In genomic region chr22:17792289-17792688, GRCh38 we compare ENCODE assay signal across 2 cellular contexts.
TF ChIP-seq lines count a peak whose summit lies in the region.

No MANE protein-coding gene starts in this region.

TF ChIP-seq in SK-N-SH treated with all-trans-retinoic acid at 6 μM for 48 hours, 23 proteins besides CTCF, POLR2A, EP300 and RAD21 (continued from another document):
- TF ChIP-seq POU6F1 (CRISPR knock-in tag; IDR thresholded peaks at IDR 0.05; ENCODE audit: borderline replicate concordance, low read depth) (no peak), PPARA (CRISPR knock-in tag; IDR thresholded peaks at IDR 0.05; ENCODE audit: borderline replicate concordance) (no peak)
TF ChIP-seq in SK-N-SH treated with all-trans-retinoic acid at 6 μM for 48 hours: peak in this region for 0.

TF ChIP-seq in SK-N-SH, 30 proteins besides CTCF, POLR2A, EP300 and RAD21 (continued from another document):
- TF ChIP-seq IRF3 (IDR thresholded peaks at IDR 0.05; ENCODE audit: low read depth, low read length), result no peak
- TF ChIP-seq MEF2A (IDR thresholded peaks at IDR 0.05; ENCODE audit: borderline replicate concordance, low read depth), result no peak
- no peak for TF ChIP-seq CHD2 (IDR thresholded peaks at IDR 0.05; ENCODE audit: low read length, partially characterized antibody)
- no peak for TF ChIP-seq USF1 (IDR thresholded peaks at IDR 0.05; ENCODE audit: borderline replicate concordance, low read depth)
- TF ChIP-seq TAF1 (IDR thresholded peaks at IDR 0.05; ENCODE audit: borderline replicate concordance, low read depth, low read length), result no peak
TF ChIP-seq in SK-N-SH: peak in this region for 0.
